Comparison of ENCODE assay signal across 7 cellular contexts in the genomic region with DNA sequence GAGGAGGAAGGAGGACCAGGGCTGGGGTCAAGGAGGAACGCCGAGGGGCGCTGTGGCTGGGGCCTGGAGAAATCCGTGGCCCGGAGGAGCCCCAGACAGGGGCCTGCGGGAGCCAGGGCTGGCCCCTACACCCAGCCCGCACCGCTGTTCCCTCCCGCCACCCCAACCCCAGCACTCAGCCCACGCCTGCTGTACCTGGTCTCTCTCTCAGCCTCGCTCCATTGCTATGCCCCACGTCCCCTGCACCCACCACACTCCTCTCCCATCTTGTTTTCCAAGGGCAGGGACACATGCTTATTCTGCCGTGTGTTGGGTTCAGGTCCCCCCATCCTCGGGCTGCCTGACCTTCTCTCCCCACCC. TPM values are rescaled to one million over a fixed set of nuclear protein-coding genes. Genes with fewer than 3 reads are reported as not detected.
A peak's percentile ranks its signal among the peaks of the same experiment; 100 is the strongest.
DNase-seq lines count a peak whose midpoint lies in the region; ATAC-seq and TF ChIP-seq lines count a peak whose summit lies in the region.
"Not testable (repeated sequence)": the region's sequence is repeated elsewhere in the genome, so short reads cannot be mapped to it uniquely, and the experiment has no call there.

No MANE protein-coding gene starts in this region.

- not testable (repeated sequence) for H3K36me3 Mint-ChIP-seq in GM23338 (ENCODE audit: low read depth); activated naive CD8-positive, alpha-beta T cell treated with anti-CD3 and anti-CD28 coated beads, Interleukin-2, amount 50 U/mL, for 24 hours (ENCODE audit: low read depth); endodermal cell (ENCODE audit: low read depth); naive thymus-derived CD4-positive, alpha-beta T cell

- CTCF ChIA-PET in naive thymus-derived CD4-positive, alpha-beta T cell (lab: Charles Lee) = not testable (repeated sequence)

- POLR2A ChIA-PET in naive thymus-derived CD4-positive, alpha-beta T cell (lab: Charles Lee) = not testable (repeated sequence)

- not testable (repeated sequence) for H3K27me3 Mint-ChIP-seq in GM23338 (ENCODE audit: insufficient read depth, low read depth, poor library complexity); activated naive CD8-positive, alpha-beta T cell treated with anti-CD3 and anti-CD28 coated beads, Interleukin-2, amount 50 U/mL, for 24 hours; endodermal cell (ENCODE audit: insufficient read depth); naive thymus-derived CD4-positive, alpha-beta T cell; stimulated activated naive CD8-positive, alpha-beta T cell treated with anti-CD3 and anti-CD28 coated beads, Interleukin-15, amount 100 ng/mL, for 72 hours

- not testable (repeated sequence) for H3K27ac Mint-ChIP-seq in GM23338; activated naive CD8-positive, alpha-beta T cell treated with anti-CD3 and anti-CD28 coated beads, Interleukin-2, amount 50 U/mL, for 24 hours; endodermal cell; naive thymus-derived CD4-positive, alpha-beta T cell; stimulated activated naive CD8-positive, alpha-beta T cell treated with anti-CD3 and anti-CD28 coated beads, Interleukin-15, amount 100 ng/mL, for 72 hours

- H3K4me3 ChIP-seq in GM23338; endodermal cell (ENCODE audit: low read length); left lung; naive thymus-derived CD4-positive, alpha-beta T cell (ENCODE audit: low read length); neuronal stem cell (ENCODE audit: low read length in 2 of 2): not testable (repeated sequence)

- not testable (repeated sequence) for DNase-seq in GM23338 (ENCODE audit: low spot score); activated naive CD8-positive, alpha-beta T cell treated with anti-CD3 and anti-CD28 coated beads, Interleukin-2, amount 50 U/mL, for 24 hours; endodermal cell; left lung; naive thymus-derived CD4-positive, alpha-beta T cell; neuronal stem cell (ENCODE audit: low spot score); stimulated activated naive CD8-positive, alpha-beta T cell treated with anti-CD3 and anti-CD28 coated beads, Interleukin-15, amount 100 ng/mL, for 72 hours

- not testable (repeated sequence) for H3K36me3 ChIP-seq in GM23338 (ENCODE audit: insufficient read depth); endodermal cell (ENCODE audit: control insufficient read depth, insufficient read depth, low read length); left lung; naive thymus-derived CD4-positive, alpha-beta T cell (ENCODE audit: control insufficient read depth in 2 of 3, insufficient read depth in 3 of 3, low read length in 3 of 3); neuronal stem cell (replicated peaks in 1 of 2; ENCODE audit: control insufficient read depth in 2 of 2, insufficient read depth in 2 of 2, low read length in 2 of 2)

- TF ChIP-seq CTCF in GM23338 (conservative IDR thresholded peaks at IDR 0.05; ENCODE audit: low read depth in 2 of 2); endodermal cell (conservative IDR thresholded peaks at IDR 0.05); left lung (IDR thresholded peaks at IDR 0.05): not testable (repeated sequence)

- not testable (repeated sequence) for H3K4me1 ChIP-seq in GM23338 (ENCODE audit: insufficient read depth); endodermal cell (ENCODE audit: control insufficient read depth, insufficient read depth, low read length); left lung; naive thymus-derived CD4-positive, alpha-beta T cell (ENCODE audit: control insufficient read depth in 2 of 2, insufficient read depth in 2 of 2, low read length in 2 of 2); neuronal stem cell (ENCODE audit: control insufficient read depth in 2 of 2, insufficient read depth in 1 of 2, low read depth in 1 of 2, low read length in 2 of 2)

- H3K9me2 ChIP-seq in GM23338 (ENCODE audit: insufficient read depth) = not testable (repeated sequence)

- H2AFZ ChIP-seq in GM23338 = not testable (repeated sequence)
- peak overlapping the region; percentile 72 for H2AFZ ChIP-seq in neuronal stem cell (ENCODE audit: low read length)

- not testable (repeated sequence) for H3K4ac ChIP-seq in neuronal stem cell (ENCODE audit: low read length)

- intact Hi-C loops in left lung (cut with DNase I); naive thymus-derived CD4-positive, alpha-beta T cell (cut with micrococcal nuclease): not testable (repeated sequence)

- H4K8ac ChIP-seq in neuronal stem cell (ENCODE audit: low read depth, low read length) = not testable (repeated sequence)

- not testable (repeated sequence) for H4K20me1 ChIP-seq in GM23338 (replicated peaks; ENCODE audit: insufficient read depth)

- no CpG with 5 or more reads among the region's 14 CpGs for WGBS in endodermal cell (ENCODE audit: insufficient coverage in 1 of 2, insufficient read length in 1 of 2), 2 experiments
- WGBS in neuronal stem cell (ENCODE audit: extremely low coverage in 2 of 2, insufficient read length in 2 of 2, insufficient replicate concordance in 1 of 2), 2 donors = no CpG with 5 or more reads among the region's 14 CpGs

- not testable (repeated sequence) for H3K9ac ChIP-seq in endodermal cell (ENCODE audit: extremely low read depth, low read length, poor library complexity, severe bottlenecking); neuronal stem cell (ENCODE audit: low read depth, low read length, poor library complexity)

- ATAC-seq in GM23338 (peak; percentile 54), left lung (peak; percentile 19)
- ATAC-seq in activated naive CD8-positive, alpha-beta T cell treated with anti-CD3 and anti-CD28 coated beads, Interleukin-2, amount 50 U/mL, for 24 hours = peak; percentile 9
- ATAC-seq in naive thymus-derived CD4-positive, alpha-beta T cell = peak; percentile 26
- ATAC-seq in stimulated activated naive CD8-positive, alpha-beta T cell treated with anti-CD3 and anti-CD28 coated beads, Interleukin-15, amount 100 ng/mL, for 72 hours = peak; percentile 41

- not testable (repeated sequence) for H2BK120ac ChIP-seq in neuronal stem cell (ENCODE audit: low read depth, low read length)

- H3K79me2 ChIP-seq in GM23338 (replicated peaks; ENCODE audit: insufficient read depth) = not testable (repeated sequence)

- H3K4me2 ChIP-seq in GM23338; neuronal stem cell (ENCODE audit: insufficient read depth, low read length, poor library complexity, severe bottlenecking): not testable (repeated sequence)

- not testable (repeated sequence) for H3K23ac ChIP-seq in neuronal stem cell (ENCODE audit: low read depth, low read length, poor library complexity)

- not testable (repeated sequence) for H3K27ac ChIP-seq in GM23338 (ENCODE audit: low read depth); left lung; naive thymus-derived CD4-positive, alpha-beta T cell (ENCODE audit: low read depth, low read length); neuronal stem cell (replicated peaks; ENCODE audit: low read length)
- peak overlapping the region; percentile 88 for H3K27ac ChIP-seq in endodermal cell (ENCODE audit: low read depth, low read length)

- H2AK5ac ChIP-seq in neuronal stem cell (ENCODE audit: low read depth, low read length) = not testable (repeated sequence)

- not testable (repeated sequence) for H3K14ac ChIP-seq in neuronal stem cell (ENCODE audit: low read length)

- not testable (repeated sequence) for H2BK12ac ChIP-seq in neuronal stem cell (ENCODE audit: low read length)

- H3K9me3 ChIP-seq in endodermal cell (ENCODE audit: control insufficient read depth, low read length); left lung; naive thymus-derived CD4-positive, alpha-beta T cell (ENCODE audit: control insufficient read depth in 2 of 3, low read length in 3 of 3); neuronal stem cell (replicated peaks in 1 of 2; ENCODE audit: control insufficient read depth in 2 of 2, insufficient read depth in 1 of 2, low read depth in 1 of 2, low read length in 2 of 2): not testable (repeated sequence)

- not testable (repeated sequence) for H4K91ac ChIP-seq in neuronal stem cell (ENCODE audit: low read depth, low read length, poor library complexity)

- H3F3A ChIP-seq in GM23338 (replicated peaks; ENCODE audit: low read depth) = not testable (repeated sequence)

- not testable (repeated sequence) for H3K4me1 Mint-ChIP-seq in GM23338; activated naive CD8-positive, alpha-beta T cell treated with anti-CD3 and anti-CD28 coated beads, Interleukin-2, amount 50 U/mL, for 24 hours; endodermal cell; naive thymus-derived CD4-positive, alpha-beta T cell; stimulated activated naive CD8-positive, alpha-beta T cell treated with anti-CD3 and anti-CD28 coated beads, Interleukin-15, amount 100 ng/mL, for 72 hours

- H3K79me1 ChIP-seq in neuronal stem cell (ENCODE audit: low read depth, low read length) = not testable (repeated sequence)

- H2BK15ac ChIP-seq in neuronal stem cell (ENCODE audit: low read length) = not testable (repeated sequence)

- not testable (repeated sequence) for H3K18ac ChIP-seq in neuronal stem cell (ENCODE audit: low read length)

- not testable (repeated sequence) for H3K4me3 Mint-ChIP-seq in GM23338; activated naive CD8-positive, alpha-beta T cell treated with anti-CD3 and anti-CD28 coated beads, Interleukin-2, amount 50 U/mL, for 24 hours; endodermal cell; naive thymus-derived CD4-positive, alpha-beta T cell; stimulated activated naive CD8-positive, alpha-beta T cell treated with anti-CD3 and anti-CD28 coated beads, Interleukin-15, amount 100 ng/mL, for 72 hours

- not testable (repeated sequence) for H2BK5ac ChIP-seq in neuronal stem cell (ENCODE audit: low read length)

- not testable (repeated sequence) for H3K9me3 Mint-ChIP-seq in GM23338; activated naive CD8-positive, alpha-beta T cell treated with anti-CD3 and anti-CD28 coated beads, Interleukin-2, amount 50 U/mL, for 24 hours; endodermal cell; naive thymus-derived CD4-positive, alpha-beta T cell; stimulated activated naive CD8-positive, alpha-beta T cell treated with anti-CD3 and anti-CD28 coated beads, Interleukin-15, amount 100 ng/mL, for 72 hours

- not testable (repeated sequence) for H3K27me3 ChIP-seq in GM23338 (ENCODE audit: insufficient read depth); endodermal cell (ENCODE audit: control insufficient read depth, insufficient read depth, low read length, poor library complexity, severe bottlenecking); left lung; naive thymus-derived CD4-positive, alpha-beta T cell (ENCODE audit: control insufficient read depth in 2 of 2, insufficient read depth in 2 of 2, low read length in 2 of 2); neuronal stem cell (ENCODE audit: control insufficient read depth in 3 of 3, insufficient read depth in 3 of 3, low read depth in 1 of 3, low read length in 3 of 3)

RNA-seq across cellular contexts. Expression of a gene that starts 0.5 kb away (rescaled TPM):
- total RNA-seq in GM23338 (2014; rRNA removed; shearing (Covaris generic)) = 0.16 and 0.90 TPM in 2 replicates
- 0.13 and 0.23 TPM in 2 replicates for polyA plus RNA-seq in GM23338 (2016; fragmentation: Nextera tagmentation; extraction: Ambion mirVana)
- total RNA-seq in endodermal cell = 1 to 10 TPM; 2.0 to 2.2 TPM
- 10.1 TPM for polyA plus RNA-seq in endodermal cell (2013, experiment 1 of 2)
- 14.7 TPM for polyA plus RNA-seq in endodermal cell (2013, experiment 2 of 2)
- 1 to 10 TPM; 1.8 to 2.6 TPM for total RNA-seq in left lung
- 1 to 10 TPM; 1.4 to 7.4 (median 3.6) TPM for total RNA-seq in naive thymus-derived CD4-positive, alpha-beta T cell
- not detected for polyA plus RNA-seq in naive thymus-derived CD4-positive, alpha-beta T cell
- polyA plus RNA-seq in neuronal stem cell (2013, experiment 1 of 2) = 8.0 TPM
- 7.0 TPM for polyA plus RNA-seq in neuronal stem cell (2013, experiment 2 of 2)
